8 cellular contexts compared by ENCODE assay signal in the genomic region with DNA sequence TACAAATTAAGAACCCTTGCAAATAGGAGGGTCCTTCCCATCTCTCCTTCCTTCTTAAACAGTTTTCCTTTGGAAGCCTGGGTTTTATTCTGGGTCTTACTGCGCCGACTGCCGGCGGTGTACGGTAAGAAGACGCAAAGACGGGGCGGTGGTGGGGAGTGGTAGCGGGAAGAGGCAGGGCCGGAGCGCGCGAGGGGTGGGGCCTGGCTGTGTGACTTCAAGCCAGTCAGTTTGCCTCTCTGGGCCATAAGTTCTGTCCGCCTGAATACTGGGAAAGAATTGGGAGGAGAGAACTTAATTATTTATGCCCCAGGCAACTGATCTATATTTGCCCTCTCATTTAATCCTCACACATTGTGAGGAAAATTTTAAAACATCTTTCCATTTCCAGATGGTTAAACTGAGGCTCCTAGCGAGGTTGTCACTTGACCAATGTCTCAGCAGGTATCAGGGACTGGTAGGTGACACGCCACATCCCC. TPM values are rescaled to one million over a fixed set of nuclear protein-coding genes. Genes with fewer than 3 reads are reported as not detected.
A peak's percentile ranks its signal among the peaks of the same experiment; 100 is the strongest.
DNase-seq lines count a peak whose midpoint lies in the region; ATAC-seq and TF ChIP-seq lines count a peak whose summit lies in the region.

No MANE protein-coding gene starts in this region.

- H2AFZ ChIP-seq in ACC112 (ENCODE audit: low read length, unreplicated experiment) = peak overlapping the region; percentile 35

- H3K27ac Mint-ChIP-seq in stimulated activated effector memory CD8-positive, alpha-beta T cell treated with anti-CD3 and anti-CD28 coated beads, Interleukin-12 subunit alpha, Interleukin-12 subunit beta, amount 100 ng/mL, for 72 hours = peak overlapping the region; percentile 75

- no peaks in the 10 kb centered on the region for H3K9me3 Mint-ChIP-seq in stimulated activated effector memory CD8-positive, alpha-beta T cell treated with anti-CD3 and anti-CD28 coated beads, Interleukin-12 subunit alpha, Interleukin-12 subunit beta, amount 100 ng/mL, for 72 hours

- peak; percentile 84 for DNase-seq in HT-29 (ENCODE audit: low spot score)
- DNase-seq in NT2/D1 (ENCODE audit: low read depth, low spot score) = peak; percentile 68
- peak; percentile 71 for DNase-seq in activated T-cell treated with anti-CD3 and anti-CD28 coated beads, Interleukin-2, amount 50 U/mL, for 1 hour
- no peak for DNase-seq in epithelial cell of proximal tubule (ENCODE audit: low read depth)
- DNase-seq in stimulated activated effector memory CD8-positive, alpha-beta T cell treated with anti-CD3 and anti-CD28 coated beads, Interleukin-12 subunit alpha, Interleukin-12 subunit beta, amount 100 ng/mL, for 72 hours (ENCODE audit: low spot score in 2 of 2) = peak in 1 of 2 donors; percentile 79

- H3K36me3 Mint-ChIP-seq in stimulated activated effector memory CD8-positive, alpha-beta T cell treated with anti-CD3 and anti-CD28 coated beads, Interleukin-12 subunit alpha, Interleukin-12 subunit beta, amount 100 ng/mL, for 72 hours = peaks cover 14% of the 10 kb centered on the region

- peak overlapping the region; percentile 61 for H3K27ac ChIP-seq in ACC112 (ENCODE audit: low read depth, low read length)

- H3K27me3 ChIP-seq in ACC112 (ENCODE audit: insufficient read depth, low read length) = no peaks in the 10 kb centered on the region
- no peaks in the 10 kb centered on the region for H3K27me3 ChIP-seq in NT2/D1 (ENCODE audit: insufficient read depth, insufficient read length)
- no peaks in the 10 kb centered on the region for H3K27me3 ChIP-seq in mucosa of stomach (ENCODE audit: control insufficient read depth, insufficient read depth, low read length)

- H3K4me3 Mint-ChIP-seq in stimulated activated effector memory CD8-positive, alpha-beta T cell treated with anti-CD3 and anti-CD28 coated beads, Interleukin-12 subunit alpha, Interleukin-12 subunit beta, amount 100 ng/mL, for 72 hours = peak overlapping the region; percentile 76

- H3K9me3 ChIP-seq in NT2/D1 (ENCODE audit: insufficient read depth, low read length) = no peaks in the 10 kb centered on the region
- H3K9me3 ChIP-seq in mucosa of stomach (ENCODE audit: control insufficient read depth, low read length) = no peaks in the 10 kb centered on the region

- peak; percentile 56 for TF ChIP-seq CTCF in epithelial cell of proximal tubule (conservative IDR thresholded peaks at IDR 0.05; ENCODE audit: low read depth, low read length)

- peaks cover 8% of the 10 kb centered on the region for H3K79me2 ChIP-seq in ACC112 (ENCODE audit: control insufficient read depth, insufficient read depth, low read length, unreplicated experiment)

- H3K36me3 ChIP-seq in ACC112 (ENCODE audit: insufficient read depth, low read length) = no peaks in the 10 kb centered on the region
- H3K36me3 ChIP-seq in NT2/D1 (ENCODE audit: insufficient read depth, insufficient read length, low read length) = peaks cover 10% of the 10 kb centered on the region
- no peaks in the 10 kb centered on the region for H3K36me3 ChIP-seq in mucosa of stomach (ENCODE audit: control insufficient read depth, insufficient read depth, low read length)

- peak; percentile 63 for ATAC-seq in GM18868 (IDR thresholded peaks at IDR 0.05; ENCODE audit: unreplicated experiment)
- peak; percentile 79 for ATAC-seq in stimulated activated effector memory CD8-positive, alpha-beta T cell treated with anti-CD3 and anti-CD28 coated beads, Interleukin-12 subunit alpha, Interleukin-12 subunit beta, amount 100 ng/mL, for 72 hours

- H3K9ac ChIP-seq in NT2/D1 (ENCODE audit: insufficient read length, low read depth) (peak overlapping the region; percentile 74), mucosa of stomach (ENCODE audit: low read length) (peak overlapping the region; percentile 68)

- peaks cover 24% of the 10 kb centered on the region for H3K4me1 Mint-ChIP-seq in stimulated activated effector memory CD8-positive, alpha-beta T cell treated with anti-CD3 and anti-CD28 coated beads, Interleukin-12 subunit alpha, Interleukin-12 subunit beta, amount 100 ng/mL, for 72 hours

- H3K4me3 ChIP-seq in ACC112 (ENCODE audit: low read depth, low read length) (peak overlapping the region; percentile 93), NT2/D1 (ENCODE audit: insufficient read length, low read depth) (peak overlapping the region; percentile 75), epithelial cell of proximal tubule (ENCODE audit: low read depth, low read length) (peak overlapping the region; percentile 58), mucosa of stomach (ENCODE audit: low read length) (peak overlapping the region; percentile 63)

- no peaks in the 10 kb centered on the region for H3K4me1 ChIP-seq in ACC112 (ENCODE audit: control insufficient read depth, insufficient read depth, low read length, unreplicated experiment)
- peaks cover under 1% of the 10 kb centered on the region for H3K4me1 ChIP-seq in NT2/D1 (ENCODE audit: insufficient read depth, insufficient read length)
- H3K4me1 ChIP-seq in mucosa of stomach (ENCODE audit: control insufficient read depth, insufficient read depth, low read length) = peaks cover 5% of the 10 kb centered on the region

RNA-seq across cellular contexts. Expression of a gene that starts 0.7 kb away (rescaled TPM):
- 8.0 and 11.9 TPM in 2 replicates for total RNA-seq in HT-29 (2014; rRNA removed; shearing (Covaris generic))
- 1.9 and 3.1 TPM in 2 replicates for total RNA-seq in epithelial cell of proximal tubule

RNA-seq across cellular contexts. Expression of a gene that starts 11.0 kb away (rescaled TPM):
- 14.1 and 14.8 TPM in 2 replicates for total RNA-seq in HT-29 (2014; rRNA removed; shearing (Covaris generic))
- 3.2 and 5.6 TPM in 2 replicates for total RNA-seq in epithelial cell of proximal tubule

RNA-seq across cellular contexts. Expression of a gene that starts 44.6 kb away (rescaled TPM):
- total RNA-seq in HT-29 (2014; rRNA removed; shearing (Covaris generic)) = not detected in 2 replicates
- total RNA-seq in epithelial cell of proximal tubule = 1.5 and 2.2 TPM in 2 replicates
